11 cellular contexts compared by ENCODE assay signal in genomic region chr2:64937341-64938230, GRCh38. TPM values are rescaled to one million over a fixed set of nuclear protein-coding genes. Genes with fewer than 3 reads are reported as not detected.
DNase-seq lines count a peak whose midpoint lies in the region; ATAC-seq and TF ChIP-seq lines count a peak whose summit lies in the region.
"Had no signal": no experiment of that assay in that cellular context is flagged by ENCODE, and none has a peak within 500 bp of the region (broad histone marks: within the 10 kb centered on the region; RNA-seq: fewer than 3 reads in every experiment).

No MANE protein-coding gene starts in this region.

- dilution Hi-C loops in mammary epithelial cell (cut with HindIII; ENCODE audit: low sequenced_read_pairs) = no loop called here

- BruUV-seq in mammary epithelial cell (replicated peaks; lab: Mats Ljungman, UMichigan) = no TSS peak

- H3K36me3 ChIP-seq in SU-DHL-6 (ENCODE audit: low read length) (peaks cover 5% of the 10 kb centered on the region; the same call in 1 of the 2 replicates), psoas muscle (ENCODE audit: insufficient read depth in 1 of 2, low read depth in 1 of 2) (no peaks in the 10 kb centered on the region), mammary epithelial cell (ENCODE audit: insufficient read depth, low read length) (no peaks in the 10 kb centered on the region)

- no peaks in the 10 kb centered on the region for H4K20me1 ChIP-seq in SU-DHL-6 (ENCODE audit: low read depth, low read length)
- H4K20me1 ChIP-seq in mammary epithelial cell (ENCODE audit: insufficient read depth, low read length) = no peaks in the 10 kb centered on the region

- CTCF ChIA-PET in mammary epithelial cell (lab: Charles Lee; ENCODE audit: low non-redundant PET) = no interaction called here

- H2AFZ ChIP-seq in SU-DHL-6 (ENCODE audit: low read depth, low read length, severe bottlenecking) (no peak overlapping the region), mammary epithelial cell (ENCODE audit: low read depth, low read length) (no peak overlapping the region)

- WGBS in psoas muscle, 3 donors = 24 to 40% (median 27%) methylated on average over 12 of the region's 12 CpGs
- WGBS in mammary epithelial cell (ENCODE audit: low coverage, missing lambda C conversion rate) = 97% methylated on average over 7 of the region's 12 CpGs

- peak overlapping the region; percentile 93 for H3K4me2 ChIP-seq in SU-DHL-6 (ENCODE audit: low read depth, low read length, poor library complexity, severe bottlenecking)
- H3K4me2 ChIP-seq in mammary epithelial cell (ENCODE audit: insufficient read depth, low read depth, low read length) = no peak overlapping the region
- H3K4me2 ChIP-seq: smooth muscle cell had no signal

- H3K79me2 ChIP-seq in SU-DHL-6 (ENCODE audit: insufficient read depth, low read length) = peaks cover 34% of the 10 kb centered on the region; the same call in 1 of the 2 replicates
- no peaks in the 10 kb centered on the region for H3K79me2 ChIP-seq in mammary epithelial cell (ENCODE audit: insufficient read depth, low read length)

- H3K9ac ChIP-seq in SU-DHL-6 (ENCODE audit: low read length) = peak overlapping the region; percentile 70
- no peak overlapping the region for H3K9ac ChIP-seq in mammary epithelial cell (ENCODE audit: insufficient read depth, low read length)

- DNase-seq in psoas muscle = peak; percentile 32 to 72
- DNase-seq in activated T-cell treated with anti-CD3 and anti-CD28 coated beads for 4 hours = no peak
- DNase-seq in mammary epithelial cell = no peak
- no peak for DNase-seq in NCI-H510A treated with DMSO at 0.1 percent for 48 hours (lab: John Stamatoyannopoulos, UW)
- no peak for DNase-seq in GDM1 (lab: John Stamatoyannopoulos, UW)
- DNase-seq: foreskin melanocyte, PC-3 had no signal

- in situ Hi-C loops in mammary epithelial cell (cut with MboI; ENCODE audit: low sequenced_read_pairs in 2 of 2) = no loop called here

- peak; percentile 64 for ATAC-seq in GM18907 (IDR thresholded peaks at IDR 0.05; ENCODE audit: unreplicated experiment)
- peak; percentile 55 for ATAC-seq in HG02798 (IDR thresholded peaks at IDR 0.05; ENCODE audit: poor library complexity, unreplicated experiment)
- ATAC-seq in psoas muscle = peak; percentile 65 to 83 (median 79)
- ATAC-seq: PC-3 had no signal

- peaks cover 26% of the 10 kb centered on the region for H3K4me1 ChIP-seq in psoas muscle
- no peaks in the 10 kb centered on the region for H3K4me1 ChIP-seq in mammary epithelial cell (ENCODE audit: insufficient read depth, low read length)

- peaks cover 62% of the 10 kb centered on the region for H3F3A ChIP-seq in SU-DHL-6 (ENCODE audit: insufficient read depth)

- H3K27ac ChIP-seq in SU-DHL-6 (ENCODE audit: low read depth, low read length) = peak overlapping the region; percentile 97
- H3K27ac ChIP-seq in psoas muscle = peak overlapping the region; percentile 93
- no peak overlapping the region for H3K27ac ChIP-seq in mammary epithelial cell (ENCODE audit: insufficient read depth, low read depth, low read length)

- peaks cover 7% of the 10 kb centered on the region; the same call in 1 of the 2 replicates for H3K9me3 ChIP-seq in SU-DHL-6 (ENCODE audit: insufficient read depth, low read length)
- H3K9me3 ChIP-seq in psoas muscle = peaks cover 8% of the 10 kb centered on the region
- H3K9me3 ChIP-seq in mammary epithelial cell (replicated peaks; ENCODE audit: insufficient read depth, low read length) = no peaks in the 10 kb centered on the region

- H3K27me3 ChIP-seq in SU-DHL-6 (ENCODE audit: low read length) = no peaks in the 10 kb centered on the region
- no peaks in the 10 kb centered on the region for H3K27me3 ChIP-seq in psoas muscle (ENCODE audit: insufficient read depth in 3 of 3, low read length in 2 of 3)
- no peaks in the 10 kb centered on the region for H3K27me3 ChIP-seq in mammary epithelial cell (ENCODE audit: insufficient read depth, low read length)

- H3K9me2 ChIP-seq in SU-DHL-6 (replicated peaks; ENCODE audit: insufficient read depth, low read length) = no peaks in the 10 kb centered on the region

- peak overlapping the region; percentile 49 for H3K4me3 ChIP-seq in SU-DHL-6 (ENCODE audit: insufficient read depth, low read length, poor library complexity, severe bottlenecking)
- peak overlapping the region; percentile 63 for H3K4me3 ChIP-seq in psoas muscle
- H3K4me3 ChIP-seq in mammary epithelial cell (replicated peaks in 1 of 3; ENCODE audit: insufficient read depth in 1 of 3, low read depth in 2 of 3, low read length in 3 of 3) = no peak overlapping the region
- H3K4me3 ChIP-seq: smooth muscle cell had no signal

- TF ChIP-seq CTCF in SU-DHL-6 (IDR thresholded peaks at IDR 0.05; ENCODE audit: insufficient read depth, low read length, poor library complexity, severe bottlenecking) = no peak
- no peak for TF ChIP-seq CTCF in psoas muscle (IDR thresholded peaks at IDR 0.05)
- TF ChIP-seq CTCF in mammary epithelial cell (conservative IDR thresholded peaks at IDR 0.05 in 1 of 2, IDR thresholded peaks at IDR 0.05 in 1 of 2; ENCODE audit: extremely low read depth in 1 of 2, insufficient read depth in 1 of 2, low read depth in 1 of 2, low read length in 2 of 2) = no peak

- intact Hi-C loops in psoas muscle (cut with DNase I) = no loop called here
- intact Hi-C loops in mammary epithelial cell (cut with micrococcal nuclease) = no loop called here

RNA-seq across cellular contexts. Expression of gene SLC1A4, which starts 51.6 kb away (rescaled TPM):
- total RNA-seq in psoas muscle (10 to 100 TPM; 13.9 to 50.3 (median 20.2) TPM), mammary epithelial cell (10 to 100 TPM; 29.0 to 41.8 TPM)
- polyA plus RNA-seq in psoas muscle (10 to 100 TPM in 1 of 3 donors, 1 to 10 TPM in 2; 3.4 to 12.7 (median 9.6) TPM), mammary epithelial cell (7.0 TPM)
- 18.3 TPM for polyA minus RNA-seq in mammary epithelial cell

Comparison
In these comparisons a context has a peak if more than half of its experiments do, and no peak if none do; other contexts are left out.
1. H3K4me3 ChIP-seq: peak in SU-DHL-6 (single experiment) and psoas muscle (single experiment); none in mammary epithelial cell (0 of 3).
2. DNase-seq: peak in psoas muscle (2 of 2); none in activated T-cell treated with anti-CD3 and anti-CD28 coated beads for 4 hours (single experiment), mammary epithelial cell (single experiment), NCI-H510A treated with DMSO at 0.1 percent for 48 hours (single experiment) and GDM1 (single experiment).
3. Peak in every context shown above with its lines, with median percentiles within 50 percentile points of each other: ATAC-seq.